In genomic region chr20:35369804-35370203, GRCh38 we compare ENCODE assay signal across 16 cellular contexts. TPM values are rescaled to one million over a fixed set of nuclear protein-coding genes. Genes with fewer than 3 reads are reported as not detected.
DNase-seq lines count a peak whose midpoint lies in the region; ATAC-seq, FAIRE-seq and TF ChIP-seq lines count a peak whose summit lies in the region.
"Had no signal": no experiment of that assay in that cellular context is flagged by ENCODE, and none has a peak within 500 bp of the region (broad histone marks: within the 10 kb centered on the region; RNA-seq: fewer than 3 reads in every experiment).

No MANE protein-coding gene starts in this region.

- no peaks in the 10 kb centered on the region for H3K27me3 ChIP-seq in HepG2 (ENCODE audit: control insufficient read depth in 1 of 2, insufficient read depth in 2 of 2, low read length in 2 of 2)
- H3K27me3 ChIP-seq in right lobe of liver = no peaks in the 10 kb centered on the region
- H3K27me3 ChIP-seq in uterus = no peaks in the 10 kb centered on the region
- no peaks in the 10 kb centered on the region for H3K27me3 ChIP-seq in body of pancreas
- H3K27me3 ChIP-seq: neutrophil had no signal

- no peak for TF ChIP-seq EP300 in HepG2 (IDR thresholded peaks at IDR 0.05; ENCODE audit: low read depth in 2 of 2, low read length in 2 of 2)
- TF ChIP-seq EP300 in HepG2 (CRISPR knock-in tag; IDR thresholded peaks at IDR 0.05; ENCODE audit: borderline replicate concordance) = no peak

- intact Hi-C loops in HepG2 (cut with micrococcal nuclease; ENCODE audit: unreplicated experiment) = no loop called here
- intact Hi-C loops in right lobe of liver (cut with DNase I) = no loop called here
- intact Hi-C loops in uterus (cut with DNase I; ENCODE audit: low total_unique reads) = no loop called here
- intact Hi-C loops in activated T-helper 2 cell treated with anti-CD3 and anti-CD28 coated beads, Interferon-gamma antibody, Interleukin-2, Interleukin-4, amounts not matched to agents 10 μg/mL and 5 μg/mL and 100 μg/mL, durations not matched to agents 14 hours and 24 hours and 36 hours (cut with micrococcal nuclease) = no loop called here
- intact Hi-C loops in body of pancreas (cut with DNase I) = no loop called here

- TF ChIP-seq CTCF in HepG2 (CRISPR knock-in tag; IDR thresholded peaks at IDR 0.05) (no peak), right lobe of liver (IDR thresholded peaks at IDR 0.05) (no peak), uterus (IDR thresholded peaks at IDR 0.05) (no peak), body of pancreas (IDR thresholded peaks at IDR 0.05) (no peak)

- no peak overlapping the region for H2AFZ ChIP-seq in HepG2 (ENCODE audit: low read length)

- peaks cover 33% of the 10 kb centered on the region for H3K36me3 Mint-ChIP-seq in activated T-helper 2 cell treated with anti-CD3 and anti-CD28 coated beads, Interferon-gamma antibody, Interleukin-2, Interleukin-4, amounts not matched to agents 10 μg/mL and 5 μg/mL and 100 μg/mL, durations not matched to agents 14 hours and 24 hours and 36 hours (ENCODE audit: low read depth)

- 64% methylated on average over 2 of the region's 2 CpGs for WGBS in HepG2 (ENCODE audit: low lambda C conversion rate)
- WGBS in right lobe of liver (ENCODE audit: insufficient coverage, low coverage, low lambda C conversion rate, missing lambda C conversion rate) = 89% methylated on average over 2 of the region's 2 CpGs
- WGBS in body of pancreas, 2 donors = 86 to 92% methylated on average over 2 of the region's 2 CpGs

- FAIRE-seq in HepG2 (lab: Jason Lieb, UNC) (peak; percentile 37), urothelium cell line (lab: Jason Lieb, UNC) (no peak)
- FAIRE-seq: A549 had no signal

- H3K36me3 ChIP-seq in HepG2 (replicated peaks in 1 of 2; ENCODE audit: control insufficient read depth in 1 of 2, insufficient read depth in 2 of 2, low read length in 2 of 2) (peaks cover 23 to 41% of the 10 kb centered on the region in 2 experiments), right lobe of liver (peaks cover 0 to 16% (median 8%) of the 10 kb centered on the region in 4 donors), uterus (no peaks in the 10 kb centered on the region), body of pancreas (replicated peaks in 1 of 2; ENCODE audit: insufficient read depth in 1 of 2, low read depth in 2 of 2) (peaks cover 0 to 2% of the 10 kb centered on the region in 2 donors)

- no peak overlapping the region for H3K27ac Mint-ChIP-seq in activated T-helper 2 cell treated with anti-CD3 and anti-CD28 coated beads, Interferon-gamma antibody, Interleukin-2, Interleukin-4, amounts not matched to agents 10 μg/mL and 5 μg/mL and 100 μg/mL, durations not matched to agents 14 hours and 24 hours and 36 hours

- H3K27ac ChIP-seq in HepG2 (ENCODE audit: extremely low read length, insufficient read depth, low read length) (no peak overlapping the region), right lobe of liver (no peak overlapping the region), uterus (no peak overlapping the region), body of pancreas (no peak overlapping the region)
- H3K27ac ChIP-seq: A549, neutrophil, skin epidermis had no signal

- H3K4me3 ChIP-seq in HepG2 (replicated peaks in 1 of 3; ENCODE audit: insufficient read depth in 1 of 3, low read depth in 2 of 3, low read length in 3 of 3) = no peak overlapping the region
- H3K4me3 ChIP-seq in right lobe of liver = no peak overlapping the region
- no peak overlapping the region for H3K4me3 ChIP-seq in uterus
- no peak overlapping the region for H3K4me3 ChIP-seq in body of pancreas
- H3K4me3 ChIP-seq: A549, skin epidermis had no signal

- H4K20me1 ChIP-seq in HepG2 (ENCODE audit: insufficient read depth, low read length) = no peaks in the 10 kb centered on the region

- ATAC-seq in HepG2 (peak; percentile 81), right lobe of liver (no peak), body of pancreas (no peak)
- ATAC-seq: A549 had no signal

- no peak for TF ChIP-seq POLR2A in HepG2 (IDR thresholded peaks at IDR 0.05; ENCODE audit: insufficient read depth in 1 of 2, low read depth in 2 of 2, low read length in 2 of 2)
- no peak for TF ChIP-seq POLR2A in right lobe of liver (IDR thresholded peaks at IDR 0.05)
- no peak for TF ChIP-seq POLR2A in uterus (IDR thresholded peaks at IDR 0.05)
- TF ChIP-seq POLR2A in body of pancreas (IDR thresholded peaks at IDR 0.05) = no peak

- H3K4me1 Mint-ChIP-seq in activated T-helper 2 cell treated with anti-CD3 and anti-CD28 coated beads, Interferon-gamma antibody, Interleukin-2, Interleukin-4, amounts not matched to agents 10 μg/mL and 5 μg/mL and 100 μg/mL, durations not matched to agents 14 hours and 24 hours and 36 hours (ENCODE audit: low read depth) = peaks cover 1% of the 10 kb centered on the region

- no TSS peak for BruUV-seq in HepG2 (replicated peaks; lab: Mats Ljungman, UMichigan)

- H3K4me2 ChIP-seq in HepG2 (ENCODE audit: low read depth, low read length) = no peak overlapping the region
- H3K4me2 ChIP-seq: A549, SK-N-SH had no signal

- POLR2A ChIA-PET in HepG2 (lab: Yijun Ruan, JAX) = interaction anchor here (0.5 kb wide), 1 partner anchor 64 kb away, joined by 3 read pairs; no protein-coding TSS in a partner anchor

- H3K9ac ChIP-seq in HepG2 (ENCODE audit: insufficient read depth, low read depth, low read length) = no peak overlapping the region
- H3K9ac ChIP-seq: SK-N-SH had no signal

- H3K4me3 Mint-ChIP-seq in activated T-helper 2 cell treated with anti-CD3 and anti-CD28 coated beads, Interferon-gamma antibody, Interleukin-2, Interleukin-4, amounts not matched to agents 10 μg/mL and 5 μg/mL and 100 μg/mL, durations not matched to agents 14 hours and 24 hours and 36 hours (ENCODE audit: low read depth) = no peak overlapping the region

- in situ Hi-C loops in HepG2 (cut with HindIII; ENCODE audit: extremely low pct_ligation_motif_present, low pct_unique_long_range_greater_than_20kb) = no loop called here

- H3K4me1 ChIP-seq in HepG2 (ENCODE audit: insufficient read depth, low read length) (peaks cover 11% of the 10 kb centered on the region), right lobe of liver (no peaks in the 10 kb centered on the region), uterus (no peaks in the 10 kb centered on the region), body of pancreas (no peaks in the 10 kb centered on the region)
- H3K4me1 ChIP-seq: A549, Caco-2 had no signal

- H3K79me2 ChIP-seq in HepG2 (ENCODE audit: insufficient read depth, low read length) = no peaks in the 10 kb centered on the region

- no peak for TF ChIP-seq RAD21 in HepG2 (CRISPR knock-in tag; IDR thresholded peaks at IDR 0.05)

- no peaks in the 10 kb centered on the region for H3K9me3 ChIP-seq in HepG2 (ENCODE audit: low read length)
- no peaks in the 10 kb centered on the region for H3K9me3 ChIP-seq in right lobe of liver
- no peaks in the 10 kb centered on the region for H3K9me3 ChIP-seq in uterus
- H3K9me3 ChIP-seq in body of pancreas = no peaks in the 10 kb centered on the region
- H3K9me3 ChIP-seq: A549, Caco-2, neutrophil, SK-N-SH had no signal

- no peaks in the 10 kb centered on the region for H3K27me3 Mint-ChIP-seq in activated T-helper 2 cell treated with anti-CD3 and anti-CD28 coated beads, Interferon-gamma antibody, Interleukin-2, Interleukin-4, amounts not matched to agents 10 μg/mL and 5 μg/mL and 100 μg/mL, durations not matched to agents 14 hours and 24 hours and 36 hours (ENCODE audit: low read depth)

- CTCF ChIA-PET in HepG2 (lab: Yijun Ruan, JAX; ENCODE audit: low intra/inter-chr PET ratio, low total read pairs) = no interaction called here

- DNase-seq in HepG2 (ENCODE audit: low spot score) (peak; percentile 64), right lobe of liver (no peak), astrocyte of the hippocampus (ENCODE audit: low read depth, low spot score) (peak; percentile 74), iPS-NIHi7 (ENCODE audit: extremely low spot score) (peak; percentile 30), urothelium cell line (ENCODE audit: low spot score) (peak; percentile 45), uterus (no peak), body of pancreas (no peak)
- DNase-seq in activated T-helper 2 cell treated with anti-CD3 and anti-CD28 coated beads, Interferon-gamma antibody, Interleukin-2, Interleukin-4, amounts not matched to agents 10 μg/mL and 5 μg/mL and 100 μg/mL, durations not matched to agents 14 hours and 24 hours and 36 hours (ENCODE audit: low spot score) = no peak
- DNase-seq: Caco-2; hypothalamus; NCI-H1105; SK-N-SH; stimulated activated naive CD4-positive, alpha-beta T cell treated with Interleukin-2 at 50 U/mL for 16 hours had no signal

- H3K9me3 Mint-ChIP-seq in activated T-helper 2 cell treated with anti-CD3 and anti-CD28 coated beads, Interferon-gamma antibody, Interleukin-2, Interleukin-4, amounts not matched to agents 10 μg/mL and 5 μg/mL and 100 μg/mL, durations not matched to agents 14 hours and 24 hours and 36 hours = no peaks in the 10 kb centered on the region

RNA-seq across cellular contexts. Expression of gene UQCC1, which starts 42.0 kb away (rescaled TPM):
- total RNA-seq in HepG2 (2016; rRNA removed; fragmentation: Illumina TruSeq; extraction: Trizol) (67.2 and 79.5 TPM in 2 replicates), right lobe of liver (10 to 100 TPM; 22.7 to 41.2 (median 35.0) TPM), uterus (10 to 100 TPM; 11.5 to 80.4 (median 52.8) TPM), body of pancreas (10 to 100 TPM; 16.1 to 43.2 TPM)
- 21.4 and 22.2 TPM in 2 replicates for total RNA-seq in HepG2 (2016; cell fraction: cytosol; rRNA removed; fragmentation: Illumina TruSeq; extraction: Trizol; ENCODE audit: low read depth)
- total RNA-seq in HepG2 (2016; cell fraction: insoluble cytoplasmic fraction; rRNA removed; fragmentation: Illumina TruSeq; extraction: Trizol) = 62.6 and 81.6 TPM in 2 replicates
- total RNA-seq in HepG2 (2016; cell fraction: membrane; rRNA removed; fragmentation: Illumina TruSeq; extraction: Trizol) = 31.1 and 32.0 TPM in 2 replicates
- 92.7 and 103 TPM in 2 replicates for total RNA-seq in HepG2 (2016; cell fraction: nucleus; rRNA removed; fragmentation: Illumina TruSeq; extraction: Trizol)
- 68.5 and 76.9 TPM in 2 replicates for polyA plus RNA-seq in HepG2 (2011; rRNA removed)
- polyA plus RNA-seq in HepG2 (2011; cell fraction: cytosol; rRNA removed) = 43.3 and 47.7 TPM in 2 replicates
- polyA plus RNA-seq in HepG2 (2011; cell fraction: nucleus; rRNA removed) = 174 and 175 TPM in 2 replicates
- polyA plus RNA-seq in HepG2 (2012) = 60.6 and 74.9 TPM in 2 replicates
- 10.6 and 11.5 TPM in 2 replicates for polyA plus RNA-seq in HepG2 (2016; cell fraction: cytosol; fragmentation: Illumina TruSeq; extraction: Trizol; ENCODE audit: low read depth)
- 60.7 and 64.9 TPM in 2 replicates for polyA plus RNA-seq in HepG2 (2016; cell fraction: insoluble cytoplasmic fraction; fragmentation: Illumina TruSeq; extraction: Trizol; ENCODE audit: low read depth)
- 17.6 and 21.1 TPM in 2 replicates for polyA plus RNA-seq in HepG2 (2016; cell fraction: membrane; fragmentation: Illumina TruSeq; extraction: Trizol; ENCODE audit: low read depth)
- polyA plus RNA-seq in HepG2 (2016; cell fraction: nucleus; fragmentation: Illumina TruSeq; extraction: Trizol; ENCODE audit: insufficient read depth, low read depth) = 143 and 149 TPM in 2 replicates
- 45.0 and 72.9 TPM in 2 replicates for polyA minus RNA-seq in HepG2 (2011; rRNA and poly(A)+ RNA removed; ENCODE audit: low replicate concordance)
- polyA minus RNA-seq in HepG2 (2011; cell fraction: cytosol; rRNA and poly(A)+ RNA removed) = 39.7 and 43.4 TPM in 2 replicates
- polyA minus RNA-seq in HepG2 (2011; cell fraction: nucleus; rRNA and poly(A)+ RNA removed) = 106 and 120 TPM in 2 replicates
- total RNA-seq in activated T-helper 2 cell treated with anti-CD3 and anti-CD28 coated beads, Interferon-gamma antibody, Interleukin-2, Interleukin-4, amounts not matched to agents 10 μg/mL and 5 μg/mL and 100 μg/mL, durations not matched to agents 14 hours and 24 hours and 36 hours = 53.9 and 65.7 TPM in 2 replicates

Comparison
In these comparisons a context has a peak if more than half of its experiments do, and no peak if none do; other contexts are left out.
1. DNase-seq: peak in HepG2 (single experiment), astrocyte of the hippocampus (single experiment), iPS-NIHi7 (single experiment) and urothelium cell line (single experiment); none in right lobe of liver (0 of 3), uterus (0 of 2), activated T-helper 2 cell treated with anti-CD3 and anti-CD28 coated beads, Interferon-gamma antibody, Interleukin-2, Interleukin-4, amounts not matched to agents 10 μg/mL and 5 μg/mL and 100 μg/mL, durations not matched to agents 14 hours and 24 hours and 36 hours (single experiment) and body of pancreas (0 of 4).